Comparison of ENCODE assay signal across 24 cellular contexts in genomic region chr16:57030346-57030902, GRCh38. TPM values are rescaled to one million over a fixed set of nuclear protein-coding genes. Genes with fewer than 3 reads are reported as not detected.
A peak's percentile ranks its signal among the peaks of the same experiment; 100 is the strongest.
DNase-seq lines count a peak whose midpoint lies in the region; ATAC-seq, FAIRE-seq and TF ChIP-seq lines count a peak whose summit lies in the region.
"Had no signal": no experiment of that assay in that cellular context is flagged by ENCODE, and none has a peak within 500 bp of the region (broad histone marks: within the 10 kb centered on the region; RNA-seq: fewer than 3 reads in every experiment).

No MANE protein-coding gene starts in this region.

- H2BK20ac ChIP-seq in H1 (ENCODE audit: low read length) = no peak overlapping the region

- H3K4me3 ChIP-seq in Karpas-422 (ENCODE audit: low read length) (no peak overlapping the region), H1 (ENCODE audit: extremely low read depth in 1 of 4, insufficient read depth in 2 of 4, low read depth in 3 of 4, low read length in 4 of 4) (no peak overlapping the region), PC-9 (no peak overlapping the region)
- H3K4me3 ChIP-seq: dorsolateral prefrontal cortex, gastroesophageal sphincter, GM23248, hepatocyte, prostate gland, uterus had no signal

- no peak for ATAC-seq in activated naive CD8-positive, alpha-beta T cell treated with anti-CD3 and anti-CD28 coated beads, Interleukin-2, amount 10 ng/mL, durations not matched to agents 7 days and 5 days (ENCODE audit: low read depth)
- ATAC-seq: gastroesophageal sphincter, left cardiac atrium, sciatic nerve had no signal

- intact Hi-C loops in PC-9 (cut with micrococcal nuclease; ENCODE audit: unreplicated experiment) = no loop called here

- no peak overlapping the region for H4K5ac ChIP-seq in H1 (ENCODE audit: insufficient read length, low read depth, low read length)

- no peaks in the 10 kb centered on the region for H4K20me1 ChIP-seq in Karpas-422 (ENCODE audit: insufficient read depth, low read depth, low read length)
- peaks cover 0 to 2% of the 10 kb centered on the region in 2 experiments for H4K20me1 ChIP-seq in H1 (replicated peaks in 1 of 2; ENCODE audit: control insufficient read depth in 1 of 2, insufficient read depth in 2 of 2, low read length in 2 of 2)
- no peaks in the 10 kb centered on the region for H4K20me1 ChIP-seq in PC-9 (ENCODE audit: insufficient read depth)

- peaks cover 28% of the 10 kb centered on the region for H3K4me1 ChIP-seq in Karpas-422 (ENCODE audit: low read length)
- no peaks in the 10 kb centered on the region for H3K4me1 ChIP-seq in H1 (replicated peaks in 1 of 4; ENCODE audit: control insufficient read depth in 3 of 4, insufficient read depth in 4 of 4, low read length in 3 of 4)
- H3K4me1 ChIP-seq in PC-9 (replicated peaks; ENCODE audit: insufficient read depth) = peaks cover 11% of the 10 kb centered on the region
- H3K4me1 ChIP-seq: gastroesophageal sphincter, prostate gland, uterus had no signal

- no peak overlapping the region for H3K4ac ChIP-seq in H1 (replicated peaks; ENCODE audit: insufficient read length, low read depth, low read length)

- no peak overlapping the region for H2BK12ac ChIP-seq in H1 (ENCODE audit: low read depth, low read length)

- no peak overlapping the region for H2AK5ac ChIP-seq in H1 (ENCODE audit: low read depth, low read length)

- H3K36me3 ChIP-seq in Karpas-422 (ENCODE audit: insufficient read depth, low read length) (no peaks in the 10 kb centered on the region), H1 (ENCODE audit: control insufficient read depth in 2 of 4, insufficient read depth in 4 of 4, low read length in 3 of 4) (no peaks in the 10 kb centered on the region), PC-9 (ENCODE audit: low read depth) (no peaks in the 10 kb centered on the region)
- H3K36me3 ChIP-seq: prostate gland, uterus had no signal

- TF ChIP-seq RAD21 in H1 (IDR thresholded peaks at IDR 0.05 in 1 of 2, conservative IDR thresholded peaks at IDR 0.05 in 1 of 2; ENCODE audit: low read depth in 2 of 2, low read length in 2 of 2) = no peak

- CTCF ChIA-PET in H1 (lab: Charles Lee; ENCODE audit: partially characterized antibody) (interaction anchor here (1.5 to 3.1 kb wide), 3 partner anchors 10 to 121 kb away, joined by 4 to 13 read pairs (median 6); no protein-coding TSS in a partner anchor), PC-9 (lab: Charles Lee) (no interaction called here)

- H3K18ac ChIP-seq in H1 (ENCODE audit: extremely low read depth, low read length) = no peak overlapping the region

- H3K79me2 ChIP-seq in Karpas-422 (ENCODE audit: low read length) (no peaks in the 10 kb centered on the region), H1 (ENCODE audit: control insufficient read depth in 1 of 2, insufficient read depth in 2 of 2, low read length in 2 of 2) (no peaks in the 10 kb centered on the region), PC-9 (ENCODE audit: low read depth) (no peaks in the 10 kb centered on the region)
- H3K79me2 ChIP-seq: hepatocyte had no signal

- no peak for FAIRE-seq in H1 (lab: Jason Lieb, UNC)

- peaks cover 6% of the 10 kb centered on the region; the same call in 1 of the 2 replicates for H3K23me2 ChIP-seq in H1 (ENCODE audit: low read depth, low read length)

- H3K9me2 ChIP-seq in Karpas-422 (replicated peaks; ENCODE audit: insufficient read depth, low read length) (no peaks in the 10 kb centered on the region), PC-9 (ENCODE audit: insufficient read depth) (no peaks in the 10 kb centered on the region)

- no peak overlapping the region for H2BK5ac ChIP-seq in H1 (ENCODE audit: low read depth, low read length)

- H3K36me3 Mint-ChIP-seq in activated naive CD8-positive, alpha-beta T cell treated with anti-CD3 and anti-CD28 coated beads, Interleukin-2, amount 10 ng/mL, durations not matched to agents 7 days and 5 days = peaks cover 71% of the 10 kb centered on the region
- peaks cover 77% of the 10 kb centered on the region for H3K36me3 Mint-ChIP-seq in activated naive CD8-positive, alpha-beta T cell treated with anti-CD3 and anti-CD28 coated beads for 36 hours

- WGBS in H1 (ENCODE audit: extremely low coverage in 1 of 2, insufficient coverage in 1 of 2, insufficient read length in 1 of 2, insufficient replicate concordance in 2 of 2, low coverage in 1 of 2, low lambda C conversion rate in 2 of 2, missing lambda C conversion rate in 1 of 2), 2 experiments = 75% methylated on average over 2 of the region's 2 CpGs; no CpG with 5 or more reads in 1 of the 2 experiments

- H3K9me3 ChIP-seq in Karpas-422 (ENCODE audit: low read length) (no peaks in the 10 kb centered on the region), H1 (ENCODE audit: insufficient read depth in 2 of 2, low read depth in 1 of 2, low read length in 1 of 2) (no peaks in the 10 kb centered on the region), PC-9 (ENCODE audit: insufficient read depth, low read depth) (no peaks in the 10 kb centered on the region)
- H3K9me3 ChIP-seq: gastroesophageal sphincter, prostate gland, uterus had no signal

- H3K14ac ChIP-seq in H1 (ENCODE audit: insufficient read length) = no peak overlapping the region

- peaks cover 44% of the 10 kb centered on the region for H3K4me1 Mint-ChIP-seq in activated naive CD8-positive, alpha-beta T cell treated with anti-CD3 and anti-CD28 coated beads, Interleukin-2, amount 10 ng/mL, durations not matched to agents 7 days and 5 days
- H3K4me1 Mint-ChIP-seq in activated naive CD8-positive, alpha-beta T cell treated with anti-CD3 and anti-CD28 coated beads for 36 hours = peaks cover 64% of the 10 kb centered on the region

- H3F3A ChIP-seq in PC-9 (ENCODE audit: insufficient read depth, low read depth) = no peaks in the 10 kb centered on the region

- DNase-seq in activated naive CD8-positive, alpha-beta T cell treated with anti-CD3 and anti-CD28 coated beads, Interleukin-2, amount 10 ng/mL, durations not matched to agents 7 days and 5 days = no peak
- no peak for DNase-seq in activated naive CD8-positive, alpha-beta T cell treated with anti-CD3 and anti-CD28 coated beads for 36 hours
- DNase-seq in Karpas-422 (no peak), H1 (ENCODE audit: low read depth in 1 of 2, low spot score in 2 of 2) (no peak), A172 (ENCODE audit: low spot score) (no peak), PC-9 (no peak)
- DNase-seq in activated CD4-positive, CD25-positive, alpha-beta regulatory T cell treated with anti-CD3 and anti-CD28 coated beads, Interleukin-2, amount 50 U/mL, for 72 hours = no peak
- DNase-seq: activated CD8-positive, alpha-beta memory T cell treated with anti-CD3 and anti-CD28 coated beads for 24 hours; DMS153; dorsolateral prefrontal cortex; GM23248; HFFc6; left cardiac atrium; mammary epithelial cell; stimulated activated CD4-positive, alpha-beta T cell treated with anti-CD3 and anti-CD28 coated beads, Interleukin-4, amount 100 ng/mL, for 24 hours; stimulated activated naive CD4-positive, alpha-beta T cell treated with Interleukin-2 at 50 U/mL for 16 hours; T-helper 9 cell; uterus had no signal

- TF ChIP-seq POLR2A in H1 (IDR thresholded peaks at IDR 0.05; ENCODE audit: control extremely low read depth in 1 of 2, low read depth in 2 of 2, low read length in 2 of 2) = no peak

- H3K27ac ChIP-seq in Karpas-422 (ENCODE audit: low read length) (0 out of 2 replicates have a peak overlapping the region, but pooled peaks have one; percentile 16), H1 (ENCODE audit: low read depth, low read length) (no peak overlapping the region), PC-9 (no peak overlapping the region)
- H3K27ac ChIP-seq: dorsolateral prefrontal cortex, gastroesophageal sphincter, GM23248, hepatocyte, HL-60, prostate gland, uterus, VCaP had no signal

- peak overlapping the region; percentile 95 for H3K56ac ChIP-seq in H1 (replicated peaks; ENCODE audit: insufficient read length, low read depth, low read length)

- H4K91ac ChIP-seq in H1 (replicated peaks; ENCODE audit: insufficient read length, low read length) = no peak overlapping the region

- H3K9ac ChIP-seq in Karpas-422 (ENCODE audit: low read length) = no peak overlapping the region
- H3K9ac ChIP-seq in H1 (replicated peaks in 1 of 4; ENCODE audit: extremely low read depth in 1 of 4, low read depth in 3 of 4, low read length in 3 of 4) = no peak overlapping the region
- H3K9ac ChIP-seq: GM23248 had no signal

- BruUV-seq in PC-9 (replicated peaks; lab: Mats Ljungman, UMichigan) = no TSS peak

- H3K79me1 ChIP-seq in H1 (ENCODE audit: low read depth, low read length) = no peaks in the 10 kb centered on the region

- H3K4me2 ChIP-seq in Karpas-422 (ENCODE audit: low read depth, low read length, poor library complexity, severe bottlenecking) (no peak overlapping the region), H1 (ENCODE audit: insufficient read depth in 1 of 2, low read depth in 2 of 2, low read length in 2 of 2) (no peak overlapping the region), PC-9 (no peak overlapping the region)
- H3K4me2 ChIP-seq: hepatocyte had no signal

- H3K4me3 Mint-ChIP-seq in activated naive CD8-positive, alpha-beta T cell treated with anti-CD3 and anti-CD28 coated beads, Interleukin-2, amount 10 ng/mL, durations not matched to agents 7 days and 5 days = no peak overlapping the region
- H3K4me3 Mint-ChIP-seq in activated naive CD8-positive, alpha-beta T cell treated with anti-CD3 and anti-CD28 coated beads for 36 hours = no peak overlapping the region
- H3K4me3 Mint-ChIP-seq: HFFc6 had no signal

- no peaks in the 10 kb centered on the region for H3K9me3 Mint-ChIP-seq in activated naive CD8-positive, alpha-beta T cell treated with anti-CD3 and anti-CD28 coated beads, Interleukin-2, amount 10 ng/mL, durations not matched to agents 7 days and 5 days
- H3K9me3 Mint-ChIP-seq in activated naive CD8-positive, alpha-beta T cell treated with anti-CD3 and anti-CD28 coated beads for 36 hours = no peaks in the 10 kb centered on the region
- H3K9me3 Mint-ChIP-seq: HFFc6 had no signal

- H4K8ac ChIP-seq in H1 (ENCODE audit: extremely low read depth, insufficient read depth, low read length) = no peak overlapping the region

- POLR2A ChIA-PET in activated naive CD8-positive, alpha-beta T cell treated with anti-CD3 and anti-CD28 coated beads, Interleukin-2, amount 10 ng/mL, durations not matched to agents 7 days and 5 days (lab: Charles Lee) = interaction anchor here (1.1 kb wide), 1 partner anchor 11 kb away, joined by 3 read pairs; no protein-coding TSS in a partner anchor
- POLR2A ChIA-PET in H1 (lab: Charles Lee; ENCODE audit: partially characterized antibody) (interaction anchor here (0.7 kb wide), 1 partner anchor 95 kb away, joined by 3 read pairs; no protein-coding TSS in a partner anchor), PC-9 (lab: Charles Lee; ENCODE audit: unreplicated experiment) (no interaction called here)

- H2AFZ ChIP-seq in Karpas-422 (ENCODE audit: low read length) = no peak overlapping the region
- H2AFZ ChIP-seq in H1 (ENCODE audit: low read length) = no peak overlapping the region
- H2AFZ ChIP-seq in PC-9 = no peak overlapping the region
- H2AFZ ChIP-seq: GM23248, hepatocyte had no signal

- no peak overlapping the region for H2BK120ac ChIP-seq in H1 (replicated peaks; ENCODE audit: low read depth, low read length)

- H3K23ac ChIP-seq in H1 (ENCODE audit: insufficient read length) = no peak overlapping the region

- H3K27me3 ChIP-seq in Karpas-422 (ENCODE audit: low read length) = no peaks in the 10 kb centered on the region
- H3K27me3 ChIP-seq in H1 (replicated peaks in 1 of 4; ENCODE audit: control insufficient read depth in 3 of 4, extremely low read depth in 1 of 4, insufficient read depth in 3 of 4, low read length in 3 of 4) = no peaks in the 10 kb centered on the region
- no peaks in the 10 kb centered on the region for H3K27me3 ChIP-seq in PC-9 (ENCODE audit: insufficient read depth, low read depth)
- H3K27me3 ChIP-seq: dorsolateral prefrontal cortex, gastroesophageal sphincter, hepatocyte, uterus had no signal

- TF ChIP-seq EP300 in H1 (IDR thresholded peaks at IDR 0.05; ENCODE audit: borderline replicate concordance in 1 of 2, low read depth in 2 of 2, low read length in 2 of 2) = no peak

- no peaks in the 10 kb centered on the region for H3K27me3 Mint-ChIP-seq in activated naive CD8-positive, alpha-beta T cell treated with anti-CD3 and anti-CD28 coated beads, Interleukin-2, amount 10 ng/mL, durations not matched to agents 7 days and 5 days
- no peaks in the 10 kb centered on the region for H3K27me3 Mint-ChIP-seq in activated naive CD8-positive, alpha-beta T cell treated with anti-CD3 and anti-CD28 coated beads for 36 hours

- TF ChIP-seq CTCF in H1 (IDR thresholded peaks at IDR 0.05; ENCODE audit: control extremely low read depth in 1 of 3, insufficient read depth in 1 of 3, low read depth in 1 of 3, low read length in 3 of 3) = no peak
- no peak for TF ChIP-seq CTCF in PC-9 (conservative IDR thresholded peaks at IDR 0.05)

- peak overlapping the region; percentile 13 for H3K27ac Mint-ChIP-seq in activated naive CD8-positive, alpha-beta T cell treated with anti-CD3 and anti-CD28 coated beads, Interleukin-2, amount 10 ng/mL, durations not matched to agents 7 days and 5 days
- H3K27ac Mint-ChIP-seq in activated naive CD8-positive, alpha-beta T cell treated with anti-CD3 and anti-CD28 coated beads for 36 hours = no peak overlapping the region
- H3K27ac Mint-ChIP-seq: HFFc6 had no signal

- H2BK15ac ChIP-seq in H1 (ENCODE audit: low read length) = no peak overlapping the region

RNA-seq across cellular contexts. Expression of gene NLRC5, which starts 41.1 kb away (rescaled TPM):
- total RNA-seq in activated naive CD8-positive, alpha-beta T cell treated with anti-CD3 and anti-CD28 coated beads, Interleukin-2, amount 10 ng/mL, durations not matched to agents 7 days and 5 days = 100 to 1,000 TPM; 401 to 414 TPM
- 100 to 1,000 TPM; 142 to 151 TPM for total RNA-seq in activated naive CD8-positive, alpha-beta T cell treated with anti-CD3 and anti-CD28 coated beads for 36 hours
- total RNA-seq in Karpas-422 (2014; rRNA removed; shearing (Covaris generic); ENCODE audit: low replicate concordance) = 103 and 116 TPM in 2 replicates
- 2.8 and 3.2 TPM in 2 replicates for total RNA-seq in H1 (2021; fragmentation: NEBNext Ultra II Directional; extraction: Animal tissue kit (Norgen Biotek cat#: 25700))
- 2.0 and 2.2 TPM in 2 replicates for polyA plus RNA-seq in H1 (2011; rRNA removed)
- polyA plus RNA-seq in H1 (2011; cell fraction: cytosol; rRNA removed) = 1.8 TPM
- polyA plus RNA-seq in H1 (2011; cell fraction: nucleus; rRNA removed) = 8.8 TPM
- polyA plus RNA-seq in H1 (2012, experiment 1 of 2) = 0.97 to 4.4 TPM (median 2.8 TPM) in 4 replicates
- 1.3 TPM for polyA plus RNA-seq in H1 (2012, experiment 2 of 2)
- 1.3 TPM for polyA plus RNA-seq in H1 (2013, experiment 1 of 2)
- 1.1 TPM for polyA plus RNA-seq in H1 (2013, experiment 2 of 2)
- polyA minus RNA-seq in H1 (2011; rRNA and poly(A)+ RNA removed) = 4.4 and 5.0 TPM in 2 replicates
- polyA minus RNA-seq in H1 (2011; cell fraction: cytosol; rRNA and poly(A)+ RNA removed) = 2.4 TPM
- 10.5 TPM for polyA minus RNA-seq in H1 (2011; cell fraction: nucleus; rRNA and poly(A)+ RNA removed)
- 15.0 and 20.2 TPM in 2 replicates for total RNA-seq in A172 (2014; rRNA removed; shearing (Covaris generic))
- 21.9 and 29.7 TPM in 2 replicates for total RNA-seq in PC-9 (2021)
